ENCODE assay signal across 8 cellular contexts in the genomic region with DNA sequence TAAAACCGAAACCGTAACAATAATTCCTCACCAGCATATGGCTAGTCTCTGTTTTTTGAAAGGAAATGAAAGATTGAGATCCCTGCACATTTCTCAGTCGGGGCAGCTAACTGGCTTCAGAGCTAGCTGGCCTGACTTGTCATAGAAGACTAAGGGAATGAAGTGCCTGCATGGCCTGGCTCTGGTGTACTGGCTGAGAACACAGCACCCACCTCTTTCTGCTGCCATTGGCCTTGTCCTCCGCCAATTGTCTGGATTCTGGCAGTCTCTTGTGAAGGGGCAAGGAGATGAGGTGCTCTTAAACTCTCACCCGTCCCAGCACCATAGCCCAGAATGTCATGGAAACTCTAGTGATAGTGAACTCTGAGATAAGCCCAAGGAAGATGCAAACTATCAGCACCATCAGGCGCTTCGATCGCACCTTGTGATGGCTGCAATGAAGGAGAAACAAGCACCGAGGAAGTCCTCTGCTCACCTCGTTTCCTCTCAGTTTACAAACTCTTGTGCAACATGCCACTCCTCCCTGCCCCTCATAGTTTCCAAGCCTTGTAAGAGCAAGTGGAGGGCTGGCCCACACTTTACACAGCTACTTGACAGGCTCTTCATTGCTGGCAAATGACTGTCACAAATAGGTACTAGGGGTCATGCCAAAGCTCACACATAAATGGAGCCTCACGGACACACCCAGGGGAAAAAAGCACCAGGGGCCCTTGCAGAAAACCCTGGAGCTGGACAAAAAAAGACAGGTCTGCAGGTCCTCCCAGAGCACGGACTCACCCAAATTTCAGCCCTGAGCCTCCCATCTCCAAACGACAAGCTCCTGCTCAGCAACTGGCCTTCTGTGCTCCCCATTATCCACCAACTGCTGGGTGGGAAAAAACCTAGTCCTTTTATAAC. TPM values are rescaled to one million over a fixed set of nuclear protein-coding genes. Genes with fewer than 3 reads are reported as not detected.
DNase-seq lines count a peak whose midpoint lies in the region; ATAC-seq, FAIRE-seq and TF ChIP-seq lines count a peak whose summit lies in the region.

No MANE protein-coding gene starts in this region.

- peak overlapping the region; percentile 68 to 98 for H3K9ac ChIP-seq in K562 (ENCODE audit: insufficient read depth in 1 of 2, low read depth in 2 of 2, low read length in 2 of 2)

- no peaks in the 10 kb centered on the region for H3K9me2 ChIP-seq in OCI-LY7 (ENCODE audit: insufficient read depth, low read length)

- TF ChIP-seq RAD21 in K562 (CRISPR knock-in tag; conservative IDR thresholded peaks at IDR 0.05 in 1 of 2, IDR thresholded peaks at IDR 0.05 in 1 of 2): no peak

- TF ChIP-seq CTCF in OCI-LY7 (conservative IDR thresholded peaks at IDR 0.05; ENCODE audit: low read length) (no peak), K562 (IDR thresholded peaks at IDR 0.05 in 2 of 3, conservative IDR thresholded peaks at IDR 0.05 in 1 of 3; ENCODE audit: insufficient read depth in 2 of 3, low read depth in 1 of 3, low read length in 3 of 3) (no peak)

- intact Hi-C loops in OCI-LY7 (cut with micrococcal nuclease; ENCODE audit: unreplicated experiment) (loop anchor here (1.0 to 2.0 kb wide), 2 partner anchors 17 to 40 kb away; partner anchors contain the start of gene INPP5B), K562 (cut with micrococcal nuclease) (loop anchor here (5.0 kb wide), 1 partner anchor 38 kb away; no protein-coding TSS in a partner anchor)

- 23% methylated on average over 13 of the region's 13 CpGs for WGBS in K562 (ENCODE audit: insufficient coverage, low coverage, missing lambda C conversion rate)
- WGBS in thymus: 64% methylated on average over 13 of the region's 13 CpGs

- in situ Hi-C loops in K562 (cut with MboI): no loop called here

- H3K9me3 ChIP-seq in OCI-LY7 (ENCODE audit: low read length) (no peaks in the 10 kb centered on the region), K562 (replicated peaks; ENCODE audit: control insufficient read depth, insufficient read depth, low read depth, low read length) (no peaks in the 10 kb centered on the region), mononuclear cell (ENCODE audit: low read depth, low read length) (no peaks in the 10 kb centered on the region), thymus (ENCODE audit: control insufficient read depth) (no peaks in the 10 kb centered on the region)

- POLR2A ChIA-PET in OCI-LY7 (lab: Charles Lee): interaction anchor here (1.4 to 1.6 kb wide), 3 partner anchors 7 to 19 kb away, joined by 4 to 6 read pairs (median 4); no protein-coding TSS in a partner anchor
- POLR2A ChIA-PET in K562 (lab: Yijun Ruan, JAX): interaction anchor here (0.8 to 2.9 kb wide), 8 partner anchors 8 to 37 kb away, joined by 3 to 24 read pairs (median 6); no protein-coding TSS in a partner anchor

- H3K9me1 ChIP-seq in K562 (ENCODE audit: control insufficient read depth, insufficient read depth, low read length): no peaks in the 10 kb centered on the region

- peaks cover 56% of the 10 kb centered on the region for H3K79me2 ChIP-seq in OCI-LY7 (ENCODE audit: insufficient read depth, low read depth, low read length)
- peaks cover 58% of the 10 kb centered on the region for H3K79me2 ChIP-seq in K562 (ENCODE audit: control insufficient read depth, insufficient read depth, low read length)

- H3K27ac ChIP-seq in OCI-LY7 (ENCODE audit: low read depth, low read length, poor library complexity, severe bottlenecking) (peak overlapping the region; percentile 64), K562 (ENCODE audit: extremely low read depth, low read depth, low read length) (peak overlapping the region; percentile 70), thymus (ENCODE audit: low read depth) (peak overlapping the region; percentile 64)

- DNase-seq in EL (peak; percentile 25), OCI-LY7 (ENCODE audit: low spot score) (peak; percentile 68), K562 (ENCODE audit: extremely low read depth in 1 of 4, low spot score in 3 of 4) (peak in 3 of 4 experiments; percentile 10 to 61 (median 10)), NCI-H82 treated with DMSO at 0.1 percent for 48 hours (lab: John Stamatoyannopoulos, UW; ENCODE audit: unreplicated experiment) (no peak), urothelium cell line (ENCODE audit: low spot score) (no peak)

- TF ChIP-seq EP300 in K562 (IDR thresholded peaks at IDR 0.05; ENCODE audit: low read length): no peak

- peaks cover 58% of the 10 kb centered on the region for H3K4me1 ChIP-seq in OCI-LY7 (ENCODE audit: insufficient read depth, low read length, poor library complexity, severe bottlenecking)
- H3K4me1 ChIP-seq in K562 (replicated peaks in 1 of 2; ENCODE audit: control insufficient read depth in 2 of 2, insufficient read depth in 2 of 2, low read length in 2 of 2): peaks cover 31 to 37% of the 10 kb centered on the region in 2 experiments; a peak in 4 of 5 replicates
- peaks cover 50% of the 10 kb centered on the region for H3K4me1 ChIP-seq in mononuclear cell (ENCODE audit: insufficient read depth, low read length)
- peaks cover 22% of the 10 kb centered on the region for H3K4me1 ChIP-seq in thymus (ENCODE audit: control insufficient read depth, insufficient read depth, low read length)

- H2AFZ ChIP-seq in OCI-LY7 (ENCODE audit: low read length) (no peak overlapping the region), K562 (ENCODE audit: low read depth, low read length) (peak overlapping the region; percentile 25; the same call in 1 of the 2 replicates)

- H3K27me3 ChIP-seq in K562 (ENCODE audit: control insufficient read depth in 2 of 2, insufficient read depth in 2 of 2, low read length in 2 of 2) (no peaks in the 10 kb centered on the region), mononuclear cell (ENCODE audit: insufficient read depth, low read length) (no peaks in the 10 kb centered on the region), thymus (ENCODE audit: control insufficient read depth, insufficient read depth) (no peaks in the 10 kb centered on the region)

- TF ChIP-seq POLR2A in K562 (conservative IDR thresholded peaks at IDR 0.05): no peak

- H3K4me3 ChIP-seq in OCI-LY7 (ENCODE audit: low read depth, low read length, poor library complexity, severe bottlenecking) (peak overlapping the region; percentile 89), K562 (peak overlapping the region; percentile 82), mononuclear cell (ENCODE audit: low read length) (peak overlapping the region; percentile 87), thymus (ENCODE audit: low read length) (peak overlapping the region; percentile 68)

- H3K4me2 ChIP-seq in OCI-LY7 (ENCODE audit: low read length): peak overlapping the region; percentile 99
- peak overlapping the region; percentile 89 for H3K4me2 ChIP-seq in K562 (ENCODE audit: insufficient read depth, low read length)

- ATAC-seq in K562 (peak; percentile 10), GM18511 (IDR thresholded peaks at IDR 0.05; ENCODE audit: unreplicated experiment) (no peak)

- CTCF ChIA-PET in OCI-LY7 (lab: Charles Lee; ENCODE audit: unreplicated experiment): no interaction called here
- CTCF ChIA-PET in K562 (lab: Yijun Ruan, JAX; ENCODE audit: low intra/inter-chr PET ratio): no interaction called here

- H3K36me3 ChIP-seq in OCI-LY7 (ENCODE audit: insufficient read depth, low read length) (peaks cover 19% of the 10 kb centered on the region), K562 (ENCODE audit: control insufficient read depth, insufficient read depth, low read length) (peaks cover 13% of the 10 kb centered on the region; the same call in 2 of the 3 replicates), thymus (ENCODE audit: control insufficient read depth, insufficient read depth) (no peaks in the 10 kb centered on the region)

- no TSS peak for BruUV-seq in OCI-LY7 (replicated peaks; lab: Mats Ljungman, UMichigan)
- BruUV-seq in K562 (replicated peaks; lab: Mats Ljungman, UMichigan): no TSS peak

- no peaks in the 10 kb centered on the region for H4K20me1 ChIP-seq in OCI-LY7 (ENCODE audit: insufficient read depth, low read length)
- H4K20me1 ChIP-seq in K562 (replicated peaks; ENCODE audit: control insufficient read depth, insufficient read depth, low read length): peaks cover 8% of the 10 kb centered on the region

- peak; percentile 77 for FAIRE-seq in K562 (lab: Jason Lieb, UNC)
- FAIRE-seq in urothelium cell line (lab: Jason Lieb, UNC): no peak

RNA-seq across cellular contexts. Expression of gene INPP5B, which starts 16.4 kb away (rescaled TPM):
- total RNA-seq in OCI-LY7 (2014; rRNA removed; shearing (Covaris generic)): 47.8 and 49.7 TPM in 2 replicates
- total RNA-seq in OCI-LY7 (2022) (63.0 and 72.9 TPM in 2 replicates), K562 (2014; rRNA removed) (25.2 and 33.7 TPM in 2 replicates), K562 (2014; rRNA removed; fragmentation: Illumina TruSeq; extraction: Trizol) (26.3 and 27.9 TPM in 2 replicates), K562 (2015; rRNA removed; fragmentation: Illumina TruSeq; extraction: Trizol) (22.2 and 23.6 TPM in 2 replicates), K562 (2021) (27.8 and 28.7 TPM in 2 replicates), mononuclear cell (18.6 TPM)
- total RNA-seq in K562 (2011; cell fraction: chromatin; rRNA removed; ENCODE audit: low replicate concordance): 143 and 150 TPM in 2 replicates
- 71.7 and 79.2 TPM in 2 replicates for total RNA-seq in K562 (2011; cell fraction: nucleolus; rRNA removed)
- 90.1 and 108 TPM in 2 replicates for total RNA-seq in K562 (2011; cell fraction: nucleoplasm; rRNA removed)
- polyA plus RNA-seq in K562 (2011; rRNA removed) (20.9 and 27.8 TPM in 2 replicates), K562 (2014; fragmentation: Illumina TruSeq; extraction: Trizol) (19.7 and 19.8 TPM in 2 replicates), K562 (2014; fragmentation: Nextera tagmentation; extraction: Ambion mirVana) (10 to 100 TPM; 14.1 to 16.5 TPM), K562 (2014; rRNA removed) (18.5 and 20.9 TPM in 2 replicates), thymus (24.8 TPM)
- 13.6 and 20.1 TPM in 2 replicates for polyA plus RNA-seq in K562 (2011; cell fraction: cytosol; rRNA removed)
- polyA plus RNA-seq in K562 (2011; cell fraction: nucleus; rRNA removed): 33.3 and 37.6 TPM in 2 replicates
- polyA plus RNA-seq in K562 (2012): 10.8 and 18.4 TPM in 2 replicates
- 43.4 and 44.7 TPM in 2 replicates for polyA minus RNA-seq in K562 (2011; rRNA and poly(A)+ RNA removed)
- 23.4 and 25.6 TPM in 2 replicates for polyA minus RNA-seq in K562 (2011; cell fraction: cytosol; rRNA and poly(A)+ RNA removed)
- polyA minus RNA-seq in K562 (2011; cell fraction: nucleus; rRNA and poly(A)+ RNA removed): 26.3 and 44.0 TPM in 2 replicates

RNA-seq across cellular contexts. Expression of gene SF3A3, which starts 59.3 kb away (rescaled TPM):
- total RNA-seq in OCI-LY7 (2014; rRNA removed; shearing (Covaris generic)): 89.5 and 155 TPM in 2 replicates
- total RNA-seq in OCI-LY7 (2022) (106 and 133 TPM in 2 replicates), K562 (2014; rRNA removed) (237 and 305 TPM in 2 replicates), K562 (2014; rRNA removed; fragmentation: Illumina TruSeq; extraction: Trizol) (303 and 319 TPM in 2 replicates), K562 (2015; rRNA removed; fragmentation: Illumina TruSeq; extraction: Trizol) (348 and 384 TPM in 2 replicates), K562 (2021) (177 and 184 TPM in 2 replicates), mononuclear cell (65.1 TPM)
- total RNA-seq in K562 (2011; cell fraction: chromatin; rRNA removed; ENCODE audit: low replicate concordance): 120 and 207 TPM in 2 replicates
- total RNA-seq in K562 (2011; cell fraction: nucleolus; rRNA removed): 64.9 and 65.3 TPM in 2 replicates
- 96.5 and 110 TPM in 2 replicates for total RNA-seq in K562 (2011; cell fraction: nucleoplasm; rRNA removed)
- polyA plus RNA-seq in K562 (2011; rRNA removed) (131 and 193 TPM in 2 replicates), K562 (2014; fragmentation: Illumina TruSeq; extraction: Trizol) (305 and 350 TPM in 2 replicates), K562 (2014; fragmentation: Nextera tagmentation; extraction: Ambion mirVana) (100 to 1,000 TPM; 197 to 467 TPM), K562 (2014; rRNA removed) (237 and 245 TPM in 2 replicates), thymus (26.8 TPM)
- polyA plus RNA-seq in K562 (2011; cell fraction: cytosol; rRNA removed): 44.6 and 75.3 TPM in 2 replicates
- 44.8 and 71.7 TPM in 2 replicates for polyA plus RNA-seq in K562 (2011; cell fraction: nucleus; rRNA removed)
- polyA plus RNA-seq in K562 (2012): 105 and 258 TPM in 2 replicates
- polyA minus RNA-seq in K562 (2011; rRNA and poly(A)+ RNA removed): 201 and 210 TPM in 2 replicates
- 101 and 121 TPM in 2 replicates for polyA minus RNA-seq in K562 (2011; cell fraction: cytosol; rRNA and poly(A)+ RNA removed)
- 39.4 and 86.4 TPM in 2 replicates for polyA minus RNA-seq in K562 (2011; cell fraction: nucleus; rRNA and poly(A)+ RNA removed)

Comparison
In these comparisons a context has a peak if more than half of its experiments do, and no peak if none do; other contexts are left out.
1. DNase-seq: peak in EL (single experiment), OCI-LY7 (single experiment) and K562 (3 of 4); none in NCI-H82 treated with DMSO at 0.1 percent for 48 hours (single experiment) and urothelium cell line (single experiment).
2. Peak in every context shown above with its lines, with median percentiles within 50 percentile points of each other: H3K27ac ChIP-seq and H3K4me3 ChIP-seq.